Comparison of ENCODE assay signal across 8 cellular contexts in the genomic region with DNA sequence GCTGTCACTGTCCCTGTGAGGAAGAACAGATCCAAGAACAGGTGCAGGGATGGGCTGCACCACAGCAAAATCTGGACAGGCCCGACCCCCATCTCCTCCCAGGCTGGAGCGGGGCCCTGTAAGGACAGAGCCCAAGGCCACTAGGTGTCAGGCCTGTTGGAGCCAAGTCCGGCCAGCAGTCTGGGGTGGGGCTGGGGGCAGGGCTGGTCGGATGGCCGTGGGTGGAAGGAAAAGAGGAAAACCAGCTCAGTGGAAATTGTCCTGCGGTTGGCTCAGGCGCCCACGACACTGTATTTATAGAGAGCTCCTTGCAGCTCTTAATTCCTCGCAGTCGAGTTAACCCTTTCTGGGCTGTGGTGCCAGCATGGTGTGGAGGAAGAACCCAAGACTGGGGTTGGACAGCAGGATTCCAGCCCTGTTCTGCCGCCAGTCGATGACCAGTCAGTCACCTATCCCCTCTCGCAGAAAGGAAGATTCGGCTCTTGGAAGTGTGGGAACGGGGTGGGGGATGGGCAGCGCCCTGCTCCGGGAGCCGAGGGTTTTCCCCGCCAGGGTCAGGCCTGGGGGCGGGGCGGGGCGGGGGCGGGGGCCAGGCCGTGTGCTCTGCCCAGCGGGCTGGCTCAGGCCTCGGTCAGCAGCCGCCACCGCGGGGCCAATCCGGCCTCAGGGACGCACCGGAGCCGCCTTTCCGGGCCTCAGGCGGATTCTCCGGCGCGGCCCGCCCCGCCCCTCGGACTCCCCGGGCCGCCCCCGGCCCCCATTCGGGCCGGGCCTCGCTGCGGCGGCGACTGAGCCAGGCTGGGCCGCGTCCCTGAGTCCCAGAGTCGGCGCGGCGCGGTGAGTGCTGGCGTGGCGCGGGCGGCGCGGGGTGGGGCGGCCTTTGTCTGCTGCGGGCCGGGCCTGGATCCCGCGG. TPM values are rescaled to one million over a fixed set of nuclear protein-coding genes. Genes with fewer than 3 reads are reported as not detected.
DNase-seq lines count a peak whose midpoint lies in the region; ATAC-seq and TF ChIP-seq lines count a peak whose summit lies in the region.

TSS of gene CD276 (plus strand) at position 760 of the 913 bp plus-strand sequence. CDS start 15,257 bp downstream, outside the sequence.

- H3K4me3 ChIP-seq in WI38 (ENCODE audit: low read depth, low read length) (peak within 1 kb of the TSS; percentile 88), esophagus (ENCODE audit: low read depth in 1 of 2, low read length in 2 of 2) (peak within 1 kb of the TSS; percentile 54 to 62), mesodermal cell (ENCODE audit: extremely low read depth, insufficient read depth, low read length, poor library complexity, severe bottlenecking) (peak within 1 kb of the TSS; percentile 86), testis (peak within 1 kb of the TSS; percentile 87 to 92)

- 2% methylated on average over 40 to 68 of the region's 68 CpGs for WGBS in esophagus, 2 donors
- 0 to 3% methylated on average over 49 to 52 of the region's 68 CpGs for WGBS in mesodermal cell (ENCODE audit: insufficient coverage in 2 of 2), 2 experiments
- WGBS in testis, 2 donors, result 0% methylated on average over 10 to 43 of the region's 68 CpGs

- H3K4me1 ChIP-seq in esophagus (ENCODE audit: control insufficient read depth in 2 of 2, insufficient read depth in 2 of 2, low read length in 1 of 2) (peaks cover 4 to 13% of the 10 kb centered on the region in 2 donors), mesodermal cell (ENCODE audit: control insufficient read depth, insufficient read depth, low read length, poor library complexity, severe bottlenecking) (peaks cover 44% of the 10 kb centered on the region), testis (peaks cover 22% of the 10 kb centered on the region)

- H3K27me3 ChIP-seq in esophagus (ENCODE audit: control insufficient read depth in 1 of 2, insufficient read depth in 2 of 2, low read length in 2 of 2), result peaks cover 0 to 4% of the 10 kb centered on the region in 2 donors
- no peaks in the 10 kb centered on the region for H3K27me3 ChIP-seq in testis

- intact Hi-C loops in testis (cut with DNase I; ENCODE audit: low total_unique reads), result no loop called here

- ATAC-seq in GM21529 (IDR thresholded peaks at IDR 0.05; ENCODE audit: unreplicated experiment) (no peak), HG02884 (IDR thresholded peaks at IDR 0.05; ENCODE audit: unreplicated experiment) (no peak)

- DNase-seq in DMS114 treated with DMSO at 0.1 percent for 48 hours (lab: John Stamatoyannopoulos, UW; ENCODE audit: unreplicated experiment), result peak; percentile 45
- DNase-seq in HT1080 (ENCODE audit: low read depth), result peak; percentile 39
- DNase-seq in testis, result peak; percentile 78

- TF ChIP-seq POLR2A in testis (IDR thresholded peaks at IDR 0.05), result no peak

- H3K27ac ChIP-seq in esophagus (ENCODE audit: low read depth in 2 of 2, low read length in 1 of 2) (peak within 1 kb of the TSS; percentile 36 to 53), mesodermal cell (ENCODE audit: low read depth, low read length, severe bottlenecking) (peak within 1 kb of the TSS; percentile 95), testis (peak within 1 kb of the TSS; percentile 59 to 80)

- H3K36me3 ChIP-seq in esophagus (ENCODE audit: control insufficient read depth in 2 of 2, insufficient read depth in 2 of 2, low read length in 1 of 2), result no peaks in the 10 kb centered on the region
- no peaks in the 10 kb centered on the region for H3K36me3 ChIP-seq in mesodermal cell (ENCODE audit: control insufficient read depth, insufficient read depth, low read length)
- H3K36me3 ChIP-seq in testis (ENCODE audit: low read depth, missing control alignments), result no peaks in the 10 kb centered on the region

- peak; percentile 18 for TF ChIP-seq CTCF in WI38 (IDR thresholded peaks at IDR 0.05; ENCODE audit: low read depth, low read length)
- peak in 1 of 3 experiments; percentile 19 for TF ChIP-seq CTCF in testis (IDR thresholded peaks at IDR 0.05)

- no peaks in the 10 kb centered on the region for H3K9me3 ChIP-seq in esophagus (ENCODE audit: control insufficient read depth in 2 of 2, insufficient read depth in 1 of 2, low read depth in 1 of 2, low read length in 1 of 2)
- no peaks in the 10 kb centered on the region for H3K9me3 ChIP-seq in mesodermal cell (ENCODE audit: control insufficient read depth, low read length)
- H3K9me3 ChIP-seq in testis, result no peaks in the 10 kb centered on the region

RNA-seq across cellular contexts. Expression of gene CD276, which starts in this region (rescaled TPM):
- 51.6 and 69.2 TPM in 2 replicates for total RNA-seq in HT1080 (2014; rRNA removed; shearing (Covaris generic))
- polyA plus RNA-seq in HT1080 (2015; cell fraction: cytosol; rRNA removed), result 81.9 and 86.1 TPM in 2 replicates
- 72.1 and 73.0 TPM in 2 replicates for polyA plus RNA-seq in HT1080 (2015; cell fraction: nucleus; rRNA removed)
- polyA plus RNA-seq in esophagus (10 to 100 TPM in 1 of 2 donors, 1 to 10 TPM in 1; 9.3 to 11.0 TPM), testis (ENCODE audit: insufficient read depth, low read depth, low replicate concordance) (50.3 TPM)
- 267 TPM for polyA plus RNA-seq in mesodermal cell (2013, experiment 1 of 2)
- polyA plus RNA-seq in mesodermal cell (2013, experiment 2 of 2), result 234 TPM
- 10 to 100 TPM; 43.1 to 61.5 TPM for total RNA-seq in testis

Comparison
In these comparisons a context has a peak if more than half of its experiments do, and no peak if none do; other contexts are left out.
1. H3K27ac ChIP-seq: peak in every context shown above with its lines; median percentile 95 in mesodermal cell; 70 in testis; 44 in esophagus.